ENCODE assay signal across 9 cellular contexts in the genomic region with DNA sequence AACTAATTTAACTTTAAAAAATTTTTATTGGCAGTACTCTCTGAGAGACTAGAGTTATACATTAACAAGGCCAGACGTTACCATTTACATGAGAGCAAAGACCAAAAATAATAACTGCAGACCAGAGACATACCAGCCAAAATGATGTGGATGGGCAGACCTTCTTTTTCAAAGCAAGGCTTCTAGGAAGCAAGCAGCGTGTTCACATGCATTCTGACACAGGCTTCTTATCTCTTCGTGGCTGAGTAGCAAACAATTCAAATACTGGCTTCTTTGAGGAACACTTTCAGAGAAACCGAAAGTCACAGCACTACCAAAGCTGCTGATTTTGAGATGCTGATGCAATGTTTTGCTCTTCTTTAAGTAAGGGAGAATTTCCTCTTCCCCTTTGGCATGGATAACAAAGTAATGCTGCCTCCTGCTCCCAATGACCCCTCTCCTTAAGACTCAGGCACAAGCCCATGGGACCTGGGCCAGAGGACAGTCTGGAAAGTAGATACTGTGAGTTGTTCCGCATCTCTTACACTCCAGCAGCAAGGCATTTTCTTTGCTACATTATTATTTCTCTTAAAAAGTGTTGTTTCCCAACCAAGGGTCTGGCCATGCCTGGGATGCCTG.
DNase-seq lines count a peak whose midpoint lies in the region; ATAC-seq and TF ChIP-seq lines count a peak whose summit lies in the region.
"Had no signal": no experiment of that assay in that cellular context is flagged by ENCODE, and none has a peak within 500 bp of the region (broad histone marks: within the 10 kb centered on the region; RNA-seq: fewer than 3 reads in every experiment).

No MANE protein-coding gene starts in this region.

- H3K36me3 ChIP-seq in OCI-LY3 (replicated peaks; ENCODE audit: low read depth, low read length) (no peaks in the 10 kb centered on the region), stomach (no peaks in the 10 kb centered on the region)

- no peaks in the 10 kb centered on the region for H4K20me1 ChIP-seq in OCI-LY3 (ENCODE audit: insufficient read depth, low read length)

- ATAC-seq in GM21528 (IDR thresholded peaks at IDR 0.05; ENCODE audit: low FRiP score, unreplicated experiment) = peak; percentile 59

- H3K9me3 ChIP-seq in OCI-LY3 (ENCODE audit: insufficient read depth, low read length) (no peaks in the 10 kb centered on the region), stomach (no peaks in the 10 kb centered on the region)

- H3K27ac ChIP-seq in OCI-LY3 (ENCODE audit: low read length) (no peak overlapping the region), stomach (peak overlapping the region; percentile 27 to 76 (median 61))

- TF ChIP-seq CTCF in OCI-LY3 (IDR thresholded peaks at IDR 0.05; ENCODE audit: low read depth, low read length) = no peak
- no peak for TF ChIP-seq CTCF in stomach (IDR thresholded peaks at IDR 0.05)

- H3K4me1 ChIP-seq in OCI-LY3 (ENCODE audit: low read length) = peaks cover 17% of the 10 kb centered on the region
- peaks cover 0 to 55% (median 18%) of the 10 kb centered on the region in 4 donors for H3K4me1 ChIP-seq in stomach

- no peaks in the 10 kb centered on the region for H3K79me2 ChIP-seq in OCI-LY3 (ENCODE audit: low read length)

- DNase-seq in globus pallidus (ENCODE audit: low spot score) (peak; percentile 26), stomach (no peak), T-helper 9 cell (no peak), cerebellar cortex (ENCODE audit: low spot score) (no peak), NCI-H2029 (lab: John Stamatoyannopoulos, UW) (no peak)
- DNase-seq: natural killer cell, NCI-H82 had no signal

- H3K4me3 ChIP-seq in OCI-LY3 (ENCODE audit: low read length) (no peak overlapping the region), stomach (no peak overlapping the region)

- intact Hi-C loops in stomach (cut with DNase I; ENCODE audit: low total_unique reads) = no loop called here

- H3K27me3 ChIP-seq in OCI-LY3 (ENCODE audit: low read depth, low read length) (no peaks in the 10 kb centered on the region), stomach (no peaks in the 10 kb centered on the region)

- no peak for TF ChIP-seq EP300 in stomach (IDR thresholded peaks at IDR 0.05)

- no peak for TF ChIP-seq POLR2A in stomach (IDR thresholded peaks at IDR 0.05)

- no peak overlapping the region for H3K4me2 ChIP-seq in OCI-LY3 (ENCODE audit: low read length)

- WGBS in stomach, 5 donors = 9 to 28% (median 20%) methylated on average over 5 of the region's 5 CpGs

- 0 out of 2 replicates have a peak overlapping the region, but pooled peaks have one; percentile 5 for H2AFZ ChIP-seq in OCI-LY3 (ENCODE audit: low read depth, low read length)

- no peak overlapping the region for H3K9ac ChIP-seq in OCI-LY3 (ENCODE audit: low read length)
